Comparison of ENCODE assay signal across 2 cellular contexts in genomic region chr19:5263615-5264014, GRCh38.
TF ChIP-seq lines count a peak whose summit lies in the region.

No MANE protein-coding gene starts in this region.

TF ChIP-seq in HEK293, 187 proteins besides CTCF, POLR2A, EP300 and RAD21 (continued from another document):
- TF ChIP-seq ZNF792 (tag by site-specific recombination; IDR thresholded peaks at IDR 0.05) = no peak

TF ChIP-seq in H1, 55 proteins besides CTCF, POLR2A, EP300 and RAD21:
- TF ChIP-seq, protein P1, sequence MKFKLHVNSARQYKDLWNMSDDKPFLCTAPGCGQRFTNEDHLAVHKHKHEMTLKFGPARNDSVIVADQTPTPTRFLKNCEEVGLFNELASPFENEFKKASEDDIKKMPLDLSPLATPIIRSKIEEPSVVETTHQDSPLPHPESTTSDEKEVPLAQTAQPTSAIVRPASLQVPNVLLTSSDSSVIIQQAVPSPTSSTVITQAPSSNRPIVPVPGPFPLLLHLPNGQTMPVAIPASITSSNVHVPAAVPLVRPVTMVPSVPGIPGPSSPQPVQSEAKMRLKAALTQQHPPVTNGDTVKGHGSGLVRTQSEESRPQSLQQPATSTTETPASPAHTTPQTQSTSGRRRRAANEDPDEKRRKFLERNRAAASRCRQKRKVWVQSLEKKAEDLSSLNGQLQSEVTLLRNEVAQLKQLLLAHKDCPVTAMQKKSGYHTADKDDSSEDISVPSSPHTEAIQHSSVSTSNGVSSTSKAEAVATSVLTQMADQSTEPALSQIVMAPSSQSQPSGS (IDR thresholded peaks at IDR 0.05; ENCODE audit: low read length) = no peak
- TF ChIP-seq JUN (IDR thresholded peaks at IDR 0.05; ENCODE audit: low read depth, low read length) (no peak), TBP (IDR thresholded peaks at IDR 0.05; ENCODE audit: low read depth, low read length) (no peak), PHF8 (conservative IDR thresholded peaks at IDR 0.05; ENCODE audit: low read depth, low read length) (no peak), ASH2L (IDR thresholded peaks at IDR 0.05; ENCODE audit: low read length) (no peak), CREB1 (IDR thresholded peaks at IDR 0.05) (no peak)
